ENCODE assay signal across 1 cellular context in genomic region chr6:18100296-18100695, GRCh38.
TF ChIP-seq lines count a peak whose summit lies in the region.

No MANE protein-coding gene starts in this region.

TF ChIP-seq in K562, 482 proteins besides CTCF, POLR2A, EP300 and RAD21:
- TF ChIP-seq, protein P1, sequence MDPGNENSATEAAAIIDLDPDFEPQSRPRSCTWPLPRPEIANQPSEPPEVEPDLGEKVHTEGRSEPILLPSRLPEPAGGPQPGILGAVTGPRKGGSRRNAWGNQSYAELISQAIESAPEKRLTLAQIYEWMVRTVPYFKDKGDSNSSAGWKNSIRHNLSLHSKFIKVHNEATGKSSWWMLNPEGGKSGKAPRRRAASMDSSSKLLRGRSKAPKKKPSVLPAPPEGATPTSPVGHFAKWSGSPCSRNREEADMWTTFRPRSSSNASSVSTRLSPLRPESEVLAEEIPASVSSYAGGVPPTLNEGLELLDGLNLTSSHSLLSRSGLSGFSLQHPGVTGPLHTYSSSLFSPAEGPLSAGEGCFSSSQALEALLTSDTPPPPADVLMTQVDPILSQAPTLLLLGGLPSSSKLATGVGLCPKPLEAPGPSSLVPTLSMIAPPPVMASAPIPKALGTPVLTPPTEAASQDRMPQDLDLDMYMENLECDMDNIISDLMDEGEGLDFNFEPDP (CRISPR knock-in tag; IDR thresholded peaks at IDR 0.05) = no peak
- TF ChIP-seq MAFF (IDR thresholded peaks at IDR 0.05; ENCODE audit: low read length) (no peak), MTA1 (IDR thresholded peaks at IDR 0.05; ENCODE audit: borderline replicate concordance) (no peak), ZNF354B (CRISPR knock-in tag; IDR thresholded peaks at IDR 0.05) (no peak), MBD2 (IDR thresholded peaks at IDR 0.05; ENCODE audit: borderline replicate concordance, low read depth) (no peak), DDX20 (tag; IDR thresholded peaks at IDR 0.05; ENCODE audit: low read depth) (no peak), ZNF143 (CRISPR knock-in tag; IDR thresholded peaks at IDR 0.05) (no peak), ZBTB43 (CRISPR knock-in tag; IDR thresholded peaks at IDR 0.05) (no peak), PRDM10 (IDR thresholded peaks at IDR 0.05; ENCODE audit: partially characterized antibody) (no peak), ZBTB8A (IDR thresholded peaks at IDR 0.05; ENCODE audit: partially characterized antibody) (no peak), RBFOX2 (IDR thresholded peaks at IDR 0.05; ENCODE audit: low read depth, low read length) (no peak), NKRF (IDR thresholded peaks at IDR 0.05; ENCODE audit: borderline replicate concordance) (no peak), ZNF668 (CRISPR knock-in tag; IDR thresholded peaks at IDR 0.05) (no peak), CCNT2 (IDR thresholded peaks at IDR 0.05; ENCODE audit: borderline replicate concordance, extremely low read depth, insufficient read length, low read depth, low read length) (no peak)
